Comparison of ENCODE assay signal across 1 cellular context in genomic region chr18:6052449-6052913, GRCh38.
TF ChIP-seq lines count a peak whose summit lies in the region.

No MANE protein-coding gene starts in this region.

TF ChIP-seq in HepG2, 621 proteins besides CTCF, POLR2A, EP300 and RAD21 (continued from another document):
- TF ChIP-seq ARID5B (CRISPR knock-in tag; IDR thresholded peaks at IDR 0.05) (peak; percentile 89), GFI1 (CRISPR knock-in tag; IDR thresholded peaks at IDR 0.05; ENCODE audit: borderline replicate concordance) (0 out of 2 replicates have a peak, but pooled peaks have one; percentile 28), YEATS2 (CRISPR knock-in tag; IDR thresholded peaks at IDR 0.05; ENCODE audit: borderline replicate concordance) (no peak), ZNF225 (CRISPR knock-in tag; IDR thresholded peaks at IDR 0.05) (no peak), GPBP1L1 (CRISPR knock-in tag; IDR thresholded peaks at IDR 0.05) (no peak), ZNF580 (CRISPR knock-in tag; IDR thresholded peaks at IDR 0.05; ENCODE audit: borderline replicate concordance, low read depth) (no peak), THRA (CRISPR knock-in tag; IDR thresholded peaks at IDR 0.05; ENCODE audit: borderline replicate concordance) (peak; percentile 94), NR3C1 (CRISPR knock-in tag; IDR thresholded peaks at IDR 0.05) (no peak), SAP130 (CRISPR knock-in tag; IDR thresholded peaks at IDR 0.05; ENCODE audit: low read depth) (0 out of 2 replicates have a peak, but pooled peaks have one; percentile 25), YY1 (IDR thresholded peaks at IDR 0.05; ENCODE audit: insufficient read depth, insufficient replicate concordance, low read depth, low read length) (no peak), NR2F1 (CRISPR knock-in tag; IDR thresholded peaks at IDR 0.05) (peak; percentile 87 to 93), FOXJ3 (CRISPR knock-in tag; IDR thresholded peaks at IDR 0.05; ENCODE audit: borderline replicate concordance) (peak; percentile 67; the same call in 1 of the 2 replicates), NR2C2 (CRISPR knock-in tag; IDR thresholded peaks at IDR 0.05; ENCODE audit: borderline replicate concordance) (peak; percentile 59; the same call in 1 of the 2 replicates), IRF2 (CRISPR knock-in tag; IDR thresholded peaks at IDR 0.05) (0 out of 2 replicates have a peak, but pooled peaks have one; percentile 27), NFYC (CRISPR knock-in tag; IDR thresholded peaks at IDR 0.05) (no peak), GABPA (IDR thresholded peaks at IDR 0.05; ENCODE audit: low read depth, low read length) (no peak), GABPA (CRISPR knock-in tag; IDR thresholded peaks at IDR 0.05; ENCODE audit: low read depth) (no peak), NCOA2 (CRISPR knock-in tag; IDR thresholded peaks at IDR 0.05) (peak; percentile 72; the same call in 1 of the 2 replicates), E2F5 (CRISPR knock-in tag; conservative IDR thresholded peaks at IDR 0.05) (no peak), ZNF18 (CRISPR knock-in tag; IDR thresholded peaks at IDR 0.05; ENCODE audit: insufficient replicate concordance) (no peak), ZNF556 (CRISPR knock-in tag; IDR thresholded peaks at IDR 0.05; ENCODE audit: borderline replicate concordance) (no peak), JARID2 (CRISPR knock-in tag; IDR thresholded peaks at IDR 0.05; ENCODE audit: insufficient replicate concordance) (no peak), ISL2 (CRISPR knock-in tag; IDR thresholded peaks at IDR 0.05) (0 out of 2 replicates have a peak, but pooled peaks have one; percentile 63), HES4 (CRISPR knock-in tag; IDR thresholded peaks at IDR 0.05; ENCODE audit: borderline replicate concordance) (no peak), MXI1 (IDR thresholded peaks at IDR 0.05; ENCODE audit: borderline replicate concordance, low read depth, low read length) (no peak), SIN3B (IDR thresholded peaks at IDR 0.05; ENCODE audit: low read length) (no peak), HOXA5 (CRISPR knock-in tag; IDR thresholded peaks at IDR 0.05) (0 out of 2 replicates have a peak, but pooled peaks have one; percentile 31), ZNF138 (CRISPR knock-in tag; IDR thresholded peaks at IDR 0.05; ENCODE audit: low read depth) (no peak), MBD4 (IDR thresholded peaks at IDR 0.05; ENCODE audit: borderline replicate concordance, low read length) (no peak), SALL1 (CRISPR knock-in tag; IDR thresholded peaks at IDR 0.05) (peak; percentile 42; the same call in 1 of the 2 replicates), CREM (IDR thresholded peaks at IDR 0.05) (peak; percentile 41; the same call in 1 of the 2 replicates), CREM (CRISPR knock-in tag; IDR thresholded peaks at IDR 0.05) (no peak), CHD4 (IDR thresholded peaks at IDR 0.05; ENCODE audit: borderline replicate concordance, low read length) (no peak; the same call in 1 of the 2 replicates), NR2F6 (IDR thresholded peaks at IDR 0.05) (peak; percentile 94), NR2F6 (CRISPR knock-in tag; IDR thresholded peaks at IDR 0.05) (peak; percentile 94), HHEX (CRISPR knock-in tag; IDR thresholded peaks at IDR 0.05) (no peak)
TF ChIP-seq in HepG2: peak in this region for 59.
